ENCODE assay signal across 25 cellular contexts in the genomic region with DNA sequence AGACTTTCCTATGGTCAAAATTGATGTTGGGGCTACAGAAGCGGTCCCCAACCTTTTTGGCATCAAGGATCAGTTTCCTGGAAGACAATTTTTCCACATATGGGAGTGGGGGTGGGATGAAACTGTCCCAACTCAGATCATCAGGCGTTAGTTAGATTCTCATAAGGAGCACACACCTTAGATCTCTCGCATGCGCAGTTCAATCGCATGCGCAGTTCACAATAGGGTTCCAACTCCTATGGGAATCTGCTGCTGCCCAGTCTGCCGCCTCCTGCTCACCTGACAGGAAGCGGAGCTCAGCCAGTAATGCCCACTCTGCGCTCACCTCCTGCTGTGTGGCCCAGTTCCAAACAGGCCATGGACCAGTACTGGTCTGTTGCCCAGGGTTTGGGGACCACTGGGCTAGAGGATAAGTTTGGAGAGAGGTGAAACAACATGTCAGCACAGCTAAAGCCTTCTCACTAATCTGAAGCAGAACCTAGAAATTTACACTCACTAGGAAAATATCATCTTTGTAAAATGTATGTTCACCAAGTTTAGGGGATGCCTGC.
"Had no signal": no experiment of that assay in that cellular context is flagged by ENCODE, and none has a peak within 500 bp of the region (broad histone marks: within the 10 kb centered on the region; RNA-seq: fewer than 3 reads in every experiment).

No MANE protein-coding gene starts in this region.

- H3K27me3 ChIP-seq: colonic mucosa, esophagus squamous epithelium, gastrocnemius medialis, heart right ventricle, left lung had no signal

- H3K4me3 ChIP-seq: colonic mucosa, esophagus squamous epithelium, gastrocnemius medialis, heart right ventricle, left lung, lower lobe of right lung had no signal

- H3K4me1 ChIP-seq: colonic mucosa, esophagus squamous epithelium, gastrocnemius medialis, heart right ventricle, left lung, lower lobe of right lung had no signal

- ATAC-seq: effector memory CD8-positive, alpha-beta T cell; esophagus mucosa; gastrocnemius medialis; heart right ventricle; left cardiac atrium; left lung; left ventricle myocardium superior; lower lobe of right lung had no signal

- H3K9me3 ChIP-seq: colonic mucosa, esophagus squamous epithelium, gastrocnemius medialis, lower lobe of right lung had no signal

- DNase-seq: cerebellar nuclear complex; colonic mucosa; cortex of kidney; effector CD8-positive, alpha-beta T cell; effector memory CD8-positive, alpha-beta T cell; endodermal cell; erythroblast; esophagus squamous epithelium; foreskin fibroblast; foreskin melanocyte; gastrocnemius medialis; glutamatergic neuron; head of caudate nucleus; heart right ventricle; hippocampal formation; immature natural killer cell; islet precursor cell; left cardiac atrium; left ventricle myocardium superior; lower lobe of right lung; mesenchymal stem cell; midbrain had no signal

- H3K36me3 ChIP-seq: colonic mucosa, esophagus squamous epithelium, gastrocnemius medialis, heart right ventricle, left lung, lower lobe of right lung had no signal

- H3K27ac ChIP-seq: colonic mucosa, epithelial cell of prostate, esophagus squamous epithelium, gastrocnemius medialis, heart right ventricle, left lung, lower lobe of right lung had no signal
